7 cellular contexts compared by ENCODE assay signal in genomic region chr3:25165306-25165705, GRCh38.
"Had no signal": no experiment of that assay in that cellular context is flagged by ENCODE, and none has a peak within 500 bp of the region (broad histone marks: within the 10 kb centered on the region; RNA-seq: fewer than 3 reads in every experiment).

No MANE protein-coding gene starts in this region.

- H2AFZ ChIP-seq: GM23248 had no signal

- H3K27me3 Mint-ChIP-seq: IgD-negative memory B cell had no signal

- DNase-seq: GM23248, H9, HCEC 1CT, KBM-7 had no signal

- ATAC-seq: HepG2 had no signal

- H3K4me3 ChIP-seq: GM23248 had no signal

- H3K27ac Mint-ChIP-seq: H9, IgD-negative memory B cell had no signal

- H3K4me1 Mint-ChIP-seq: IgD-negative memory B cell had no signal

- H3K27ac ChIP-seq: GM23248, HL-60 had no signal

- H3K9ac ChIP-seq: GM23248 had no signal

- H3K4me3 Mint-ChIP-seq: H9, IgD-negative memory B cell had no signal
